In the genomic region with DNA sequence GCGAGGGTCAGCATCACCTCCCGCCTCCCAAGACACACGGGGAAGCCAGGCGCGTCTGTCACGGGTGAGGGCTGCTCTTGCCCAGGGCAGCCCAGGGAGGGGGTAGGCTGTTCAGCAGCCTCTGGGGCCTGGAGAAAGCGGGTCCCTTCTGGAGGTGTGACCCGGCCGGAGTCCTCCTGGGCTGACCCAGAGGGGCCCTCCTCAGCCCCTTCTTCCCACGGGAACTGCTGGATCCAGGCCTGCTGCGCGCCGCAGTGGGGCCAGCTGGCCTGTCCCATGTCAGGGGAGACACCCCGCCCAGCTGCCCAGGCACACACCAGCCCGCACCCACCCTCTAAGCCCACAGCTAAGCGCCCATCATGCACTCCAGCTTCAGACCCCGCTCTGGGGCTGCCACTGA, we compare ENCODE assay signal across 29 cellular contexts. TPM values are rescaled to one million over a fixed set of nuclear protein-coding genes. Genes with fewer than 3 reads are reported as not detected.
DNase-seq lines count a peak whose midpoint lies in the region; ATAC-seq and TF ChIP-seq lines count a peak whose summit lies in the region.
"Had no signal": no experiment of that assay in that cellular context is flagged by ENCODE, and none has a peak within 500 bp of the region (broad histone marks: within the 10 kb centered on the region; RNA-seq: fewer than 3 reads in every experiment).

No MANE protein-coding gene starts in this region.

- TF ChIP-seq POLR2A in sigmoid colon (IDR thresholded peaks at IDR 0.05), result no peak

- H4K20me1 ChIP-seq in BLaER1 treated with 17β-estradiol and CSF1 and Interleukin-3, amounts not matched to agents 10 nM and 100 nM, result peaks cover 0 to 8% (median 0%) of the 10 kb centered on the region in 11 experiments; a peak in 4 of 22 replicates

- peaks cover 11% of the 10 kb centered on the region in 2 donors for H3K4me1 Mint-ChIP-seq in effector memory CD8-positive, alpha-beta T cell (ENCODE audit: low read depth in 2 of 2)
- H3K4me1 Mint-ChIP-seq: H9 had no signal

- H3K27me3 Mint-ChIP-seq in effector memory CD8-positive, alpha-beta T cell, result peaks cover 6 to 7% of the 10 kb centered on the region in 2 donors

- H3K36me3 ChIP-seq in BLaER1 treated with 17β-estradiol and CSF1 and Interleukin-3, amounts not matched to agents 10 nM and 100 nM, result no peaks in the 10 kb centered on the region
- H3K36me3 ChIP-seq in sigmoid colon, result no peaks in the 10 kb centered on the region
- H3K36me3 ChIP-seq: ascending aorta, cardiac muscle cell, right atrium auricular region, tibial artery had no signal

- peak overlapping the region in 6 of 11 experiments; percentile 39 to 66 (median 60); a peak in 9 of 22 replicates for H3K9ac ChIP-seq in BLaER1 treated with 17β-estradiol and CSF1 and Interleukin-3, amounts not matched to agents 10 nM and 100 nM

- ATAC-seq in GM18511 (IDR thresholded peaks at IDR 0.05; ENCODE audit: unreplicated experiment) (peak; percentile 10), HG03457 (IDR thresholded peaks at IDR 0.05; ENCODE audit: unreplicated experiment) (no peak), HG02571 (IDR thresholded peaks at IDR 0.05; ENCODE audit: unreplicated experiment) (no peak)
- ATAC-seq in effector memory CD8-positive, alpha-beta T cell (replicated peaks), result no peak
- ATAC-seq: left colon had no signal

- TF ChIP-seq CTCF in sigmoid colon (IDR thresholded peaks at IDR 0.05) (no peak), GM13976 (IDR thresholded peaks at IDR 0.05; ENCODE audit: borderline replicate concordance, control extremely low read depth, extremely low read depth, insufficient read depth, missing control alignments) (no peak)

- H3K4me3 Mint-ChIP-seq in effector memory CD8-positive, alpha-beta T cell, result peak overlapping the region; percentile 73 to 75
- H3K4me3 Mint-ChIP-seq: activated B cell treated with CpG ODN at 0.5 μM for 24 hours, H9, memory B cell had no signal

- intact Hi-C loops in sigmoid colon (cut with DNase I), result no loop called here

- H3K4me3 ChIP-seq in BLaER1 treated with 17β-estradiol and CSF1 and Interleukin-3, amounts not matched to agents 10 nM and 100 nM, result peak overlapping the region in 2 of 10 experiments; percentile 31 to 42; a peak in 5 of 20 replicates
- H3K4me3 ChIP-seq in sigmoid colon, result no peak overlapping the region
- H3K4me3 ChIP-seq: ascending aorta, cardiac muscle cell, right atrium auricular region, tibial artery had no signal

- H3K27ac ChIP-seq in BLaER1 treated with 17β-estradiol and CSF1 and Interleukin-3, amounts not matched to agents 10 nM and 100 nM, result peak overlapping the region in 5 of 11 experiments; percentile 39 to 69 (median 57); a peak in 7 of 22 replicates
- no peak overlapping the region for H3K27ac ChIP-seq in sigmoid colon
- H3K27ac ChIP-seq: ascending aorta, cardiac muscle cell, HL-60, right atrium auricular region, tibial artery had no signal

- TF ChIP-seq EP300 in sigmoid colon (IDR thresholded peaks at IDR 0.05), result no peak

- no peak for DNase-seq in effector memory CD8-positive, alpha-beta T cell
- peak; percentile 40 for DNase-seq in sigmoid colon
- DNase-seq in GM13976 (ENCODE audit: low spot score), result no peak
- no peak for DNase-seq in anterior cingulate cortex (lab: John Stamatoyannopoulos, UW)
- DNase-seq: activated B cell treated with CpG ODN at 0.5 μM for 24 hours; activated naive CD4-positive, alpha-beta T cell treated with anti-CD3 and anti-CD28 coated beads, Interleukin-2, amount 50 U/mL, for 16 hours; cortex of kidney; DMS79; GDM1; H9; KG1; left colon; MM.1S; NCI-H1417; NCI-H2029 treated with DMSO at 0.1 percent for 48 hours; NCI-H524 treated with DMSO at 0.1 percent for 48 hours; NK-92 treated with Interleukin-12 subunit alpha and Interleukin-12 subunit beta, amount 100 ng/mL, for 24 hours; tibial artery had no signal

- peaks cover 0 to 32% (median 3%) of the 10 kb centered on the region in 11 experiments; a peak in 8 of 22 replicates for H3K27me3 ChIP-seq in BLaER1 treated with 17β-estradiol and CSF1 and Interleukin-3, amounts not matched to agents 10 nM and 100 nM
- H3K27me3 ChIP-seq in sigmoid colon, result peaks cover 0 to 27% (median 0%) of the 10 kb centered on the region in 3 donors
- H3K27me3 ChIP-seq: ascending aorta, right atrium auricular region had no signal

- no peak overlapping the region for H3K27ac Mint-ChIP-seq in effector memory CD8-positive, alpha-beta T cell
- H3K27ac Mint-ChIP-seq: activated B cell treated with CpG ODN at 0.5 μM for 24 hours, H9, memory B cell had no signal

- H3K4me2 ChIP-seq in BLaER1 treated with 17β-estradiol and CSF1 and Interleukin-3, amounts not matched to agents 10 nM and 100 nM, result peak overlapping the region; percentile 71 to 91 (median 82)

- no peaks in the 10 kb centered on the region for H3K36me3 Mint-ChIP-seq in effector memory CD8-positive, alpha-beta T cell (ENCODE audit: insufficient read depth)
- H3K36me3 Mint-ChIP-seq: immature natural killer cell, memory B cell had no signal

- no peaks in the 10 kb centered on the region for H3K9me3 Mint-ChIP-seq in effector memory CD8-positive, alpha-beta T cell
- H3K9me3 Mint-ChIP-seq: activated B cell treated with CpG ODN at 0.5 μM for 24 hours; activated T-helper 2 cell treated with anti-CD3 and anti-CD28 coated beads, Interferon-gamma antibody, Interleukin-2, Interleukin-4, amounts not matched to agents 10 μg/mL and 5 μg/mL and 100 μg/mL, durations not matched to agents 14 hours and 24 hours and 36 hours; immature natural killer cell; memory B cell had no signal

- H3K4me1 ChIP-seq in BLaER1 treated with 17β-estradiol and CSF1 and Interleukin-3, amounts not matched to agents 10 nM and 100 nM, result peaks cover 20 to 58% (median 39%) of the 10 kb centered on the region in 10 experiments
- H3K4me1 ChIP-seq in sigmoid colon, result peaks cover 0 to 2% (median 1%) of the 10 kb centered on the region in 4 donors
- H3K4me1 ChIP-seq: ascending aorta had no signal

- in situ Hi-C loops in GM13976 (cut with MboI; ENCODE audit: low sequenced_read_pairs, unreplicated experiment), result no loop called here

- 78 to 80% methylated on average over 17 of the region's 17 CpGs for WGBS in sigmoid colon, 2 donors

- H3K9me3 ChIP-seq in BLaER1 treated with 17β-estradiol and CSF1 and Interleukin-3, amounts not matched to agents 10 nM and 100 nM (replicated peaks in 1 of 11), result no peaks in the 10 kb centered on the region
- H3K9me3 ChIP-seq in sigmoid colon, result no peaks in the 10 kb centered on the region
- H3K9me3 ChIP-seq: ascending aorta, right atrium auricular region, tibial artery had no signal

RNA-seq across cellular contexts. Expression of gene INSIG1, which starts 41.8 kb away (rescaled TPM):
- total RNA-seq in sigmoid colon, result 10 to 100 TPM; 33.0 to 77.9 (median 41.5) TPM
- 100 to 1,000 TPM in 1 of 3 donors, 10 to 100 TPM in 2; 22.2 to 102 (median 39.1) TPM for polyA plus RNA-seq in sigmoid colon
